In genomic region chr12:388547-389137, GRCh38 we compare ENCODE assay signal across 8 cellular contexts. TPM values are rescaled to one million over a fixed set of nuclear protein-coding genes. Genes with fewer than 3 reads are reported as not detected.
DNase-seq lines count a peak whose midpoint lies in the region; ATAC-seq, FAIRE-seq and TF ChIP-seq lines count a peak whose summit lies in the region.

No MANE protein-coding gene starts in this region.

- H3K27ac ChIP-seq in SJSA1 (peak overlapping the region; percentile 91), lower lobe of right lung (peak overlapping the region; percentile 95)

- no peak for TF ChIP-seq CTCF in lower lobe of right lung (IDR thresholded peaks at IDR 0.05)

- peaks cover 34% of the 10 kb centered on the region for H3K4me1 Mint-ChIP-seq in central memory CD8-positive, alpha-beta T cell

- no peaks in the 10 kb centered on the region for H3K27me3 Mint-ChIP-seq in central memory CD8-positive, alpha-beta T cell

- FAIRE-seq in GM12892 (lab: Jason Lieb, UNC): peak; percentile 62

- H3K9me3 Mint-ChIP-seq in central memory CD8-positive, alpha-beta T cell: no peaks in the 10 kb centered on the region

- no peaks in the 10 kb centered on the region for H3K27me3 ChIP-seq in SJSA1 (replicated peaks)
- no peaks in the 10 kb centered on the region for H3K27me3 ChIP-seq in lower lobe of right lung (ENCODE audit: low read depth)

- no peaks in the 10 kb centered on the region; the same call in 1 of the 2 replicates for H3K9me3 ChIP-seq in SJSA1 (replicated peaks)
- H3K9me3 ChIP-seq in lower lobe of right lung: no peaks in the 10 kb centered on the region

- H3K27ac Mint-ChIP-seq in central memory CD8-positive, alpha-beta T cell (ENCODE audit: low read depth): peak overlapping the region; percentile 97

- DNase-seq in GM12892 (ENCODE audit: insufficient read length): no peak
- peak in 1 of 2 experiments; percentile 52 for DNase-seq in SJSA1 (ENCODE audit: low read depth in 1 of 2, low spot score in 2 of 2)
- DNase-seq in central memory CD8-positive, alpha-beta T cell (ENCODE audit: low spot score in 2 of 2): peak; percentile 49 to 70
- peak; percentile 55 for DNase-seq in lower lobe of right lung
- DNase-seq in stimulated activated CD8-positive, alpha-beta memory T cell treated with anti-CD3 and anti-CD28 coated beads, Interleukin-4, amount 100 ng/mL, for 1 hour (ENCODE audit: low read depth in 2 of 2, low spot score in 1 of 2): peak; percentile 23 to 27
- no peak for DNase-seq in NCI-H128 (lab: John Stamatoyannopoulos, UW; ENCODE audit: unreplicated experiment)
- no peak for DNase-seq in NCI-H82 (lab: John Stamatoyannopoulos, UW)

- H3K4me1 ChIP-seq in SJSA1 (replicated peaks) (peaks cover 16% of the 10 kb centered on the region), lower lobe of right lung (peaks cover 44% of the 10 kb centered on the region)

- peaks cover 41% of the 10 kb centered on the region for H3K36me3 Mint-ChIP-seq in central memory CD8-positive, alpha-beta T cell (ENCODE audit: insufficient read depth)

- intact Hi-C loops in lower lobe of right lung (cut with DNase I): no loop called here

- H3K4me3 Mint-ChIP-seq in central memory CD8-positive, alpha-beta T cell: peak overlapping the region; percentile 90

- no peak for TF ChIP-seq POLR2A in GM12892 (IDR thresholded peaks at IDR 0.05; ENCODE audit: low read depth, low read length)

- H3K36me3 ChIP-seq in SJSA1 (peaks cover 26% of the 10 kb centered on the region), lower lobe of right lung (peaks cover 21% of the 10 kb centered on the region)

- peak; percentile 32 for ATAC-seq in HG02759 (IDR thresholded peaks at IDR 0.05; ENCODE audit: unreplicated experiment)
- peak; percentile 75 for ATAC-seq in central memory CD8-positive, alpha-beta T cell (replicated peaks; ENCODE audit: extremely low read depth, poor library complexity, severe bottlenecking)
- peak; percentile 49 to 51 for ATAC-seq in lower lobe of right lung

- H3K4me3 ChIP-seq in SJSA1 (peak overlapping the region; percentile 67), lower lobe of right lung (peak overlapping the region; percentile 92)

RNA-seq across cellular contexts. Expression of gene KDM5A, which starts 0.5 kb away (rescaled TPM):
- polyA plus RNA-seq in GM12892 (2012; ENCODE audit: missing spikeins): 17.7 TPM
- total RNA-seq in SJSA1 (2014; rRNA removed; shearing (Covaris generic)): 38.1 and 65.3 TPM in 2 replicates
- 74.2 TPM for total RNA-seq in lower lobe of right lung

RNA-seq across cellular contexts. Expression of gene CCDC77, which starts 12.8 kb away (rescaled TPM):
- polyA plus RNA-seq in GM12892 (2012; ENCODE audit: missing spikeins): 16.7 TPM
- total RNA-seq in SJSA1 (2014; rRNA removed; shearing (Covaris generic)): 20.7 and 21.0 TPM in 2 replicates
- 7.4 TPM for total RNA-seq in lower lobe of right lung

Comparison
In these comparisons a context has a peak if more than half of its experiments do, and no peak if none do; other contexts are left out.
1. DNase-seq: peak in central memory CD8-positive, alpha-beta T cell (2 of 2), lower lobe of right lung (single experiment) and stimulated activated CD8-positive, alpha-beta memory T cell treated with anti-CD3 and anti-CD28 coated beads, Interleukin-4, amount 100 ng/mL, for 1 hour (2 of 2); none in GM12892 (single experiment), NCI-H128 (single experiment) and NCI-H82 (single experiment).
2. Peak in every context shown above with its lines, with median percentiles within 50 percentile points of each other: ATAC-seq.